ENCODE assay signal across 1 cellular context in genomic region chr21:32727728-32728454, GRCh38.
TF ChIP-seq lines count a peak whose summit lies in the region.

A gene with protein sequence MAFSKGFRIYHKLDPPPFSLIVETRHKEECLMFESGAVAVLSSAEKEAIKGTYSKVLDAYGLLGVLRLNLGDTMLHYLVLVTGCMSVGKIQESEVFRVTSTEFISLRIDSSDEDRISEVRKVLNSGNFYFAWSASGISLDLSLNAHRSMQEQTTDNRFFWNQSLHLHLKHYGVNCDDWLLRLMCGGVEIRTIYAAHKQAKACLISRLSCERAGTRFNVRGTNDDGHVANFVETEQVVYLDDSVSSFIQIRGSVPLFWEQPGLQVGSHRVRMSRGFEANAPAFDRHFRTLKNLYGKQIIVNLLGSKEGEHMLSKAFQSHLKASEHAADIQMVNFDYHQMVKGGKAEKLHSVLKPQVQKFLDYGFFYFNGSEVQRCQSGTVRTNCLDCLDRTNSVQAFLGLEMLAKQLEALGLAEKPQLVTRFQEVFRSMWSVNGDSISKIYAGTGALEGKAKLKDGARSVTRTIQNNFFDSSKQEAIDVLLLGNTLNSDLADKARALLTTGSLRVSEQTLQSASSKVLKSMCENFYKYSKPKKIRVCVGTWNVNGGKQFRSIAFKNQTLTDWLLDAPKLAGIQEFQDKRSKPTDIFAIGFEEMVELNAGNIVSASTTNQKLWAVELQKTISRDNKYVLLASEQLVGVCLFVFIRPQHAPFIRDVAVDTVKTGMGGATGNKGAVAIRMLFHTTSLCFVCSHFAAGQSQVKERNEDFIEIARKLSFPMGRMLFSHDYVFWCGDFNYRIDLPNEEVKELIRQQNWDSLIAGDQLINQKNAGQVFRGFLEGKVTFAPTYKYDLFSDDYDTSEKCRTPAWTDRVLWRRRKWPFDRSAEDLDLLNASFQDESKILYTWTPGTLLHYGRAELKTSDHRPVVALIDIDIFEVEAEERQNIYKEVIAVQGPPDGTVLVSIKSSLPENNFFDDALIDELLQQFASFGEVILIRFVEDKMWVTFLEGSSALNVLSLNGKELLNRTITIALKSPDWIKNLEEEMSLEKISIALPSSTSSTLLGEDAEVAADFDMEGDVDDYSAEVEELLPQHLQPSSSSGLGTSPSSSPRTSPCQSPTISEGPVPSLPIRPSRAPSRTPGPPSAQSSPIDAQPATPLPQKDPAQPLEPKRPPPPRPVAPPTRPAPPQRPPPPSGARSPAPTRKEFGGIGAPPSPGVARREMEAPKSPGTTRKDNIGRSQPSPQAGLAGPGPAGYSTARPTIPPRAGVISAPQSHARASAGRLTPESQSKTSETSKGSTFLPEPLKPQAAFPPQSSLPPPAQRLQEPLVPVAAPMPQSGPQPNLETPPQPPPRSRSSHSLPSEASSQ (N-terminal part only) (minus strand): TSS chr21:32728013. CDS start chr21:32726895, 1,118 bp downstream.

TF ChIP-seq in HEK293, 187 proteins besides CTCF, POLR2A, EP300 and RAD21 (continued from another document and continues in another):
- no peak for TF ChIP-seq ZNF777 (tag by site-specific recombination; IDR thresholded peaks at IDR 0.05; ENCODE audit: borderline replicate concordance)
- no peak for TF ChIP-seq HOXC10 (CRISPR knock-in tag; IDR thresholded peaks at IDR 0.05)
- no peak for TF ChIP-seq ZNF645 (tag by site-specific recombination; IDR thresholded peaks at IDR 0.05)
- peak; percentile 29 for TF ChIP-seq WT1 (tag by site-specific recombination; IDR thresholded peaks at IDR 0.05)
- TF ChIP-seq, protein P1, sequence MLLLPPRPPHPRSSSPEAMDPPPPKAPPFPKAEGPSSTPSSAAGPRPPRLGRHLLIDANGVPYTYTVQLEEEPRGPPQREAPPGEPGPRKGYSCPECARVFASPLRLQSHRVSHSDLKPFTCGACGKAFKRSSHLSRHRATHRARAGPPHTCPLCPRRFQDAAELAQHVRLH (tag by site-specific recombination; IDR thresholded peaks at IDR 0.05): 0 out of 2 replicates have a peak, but pooled peaks have one; percentile 49
- no peak for TF ChIP-seq ZNF530 (tag by site-specific recombination; IDR thresholded peaks at IDR 0.05; ENCODE audit: low read depth)
- no peak for TF ChIP-seq FEZF1 (tag by site-specific recombination; IDR thresholded peaks at IDR 0.05)
- TF ChIP-seq, protein P2, sequence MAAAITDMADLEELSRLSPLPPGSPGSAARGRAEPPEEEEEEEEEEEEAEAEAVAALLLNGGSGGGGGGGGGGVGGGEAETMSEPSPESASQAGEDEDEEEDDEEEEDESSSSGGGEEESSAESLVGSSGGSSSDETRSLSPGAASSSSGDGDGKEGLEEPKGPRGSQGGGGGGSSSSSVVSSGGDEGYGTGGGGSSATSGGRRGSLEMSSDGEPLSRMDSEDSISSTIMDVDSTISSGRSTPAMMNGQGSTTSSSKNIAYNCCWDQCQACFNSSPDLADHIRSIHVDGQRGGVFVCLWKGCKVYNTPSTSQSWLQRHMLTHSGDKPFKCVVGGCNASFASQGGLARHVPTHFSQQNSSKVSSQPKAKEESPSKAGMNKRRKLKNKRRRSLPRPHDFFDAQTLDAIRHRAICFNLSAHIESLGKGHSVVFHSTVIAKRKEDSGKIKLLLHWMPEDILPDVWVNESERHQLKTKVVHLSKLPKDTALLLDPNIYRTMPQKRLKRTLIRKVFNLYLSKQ (tag by site-specific recombination; IDR thresholded peaks at IDR 0.05; ENCODE audit: borderline replicate concordance): no peak
- TF ChIP-seq, protein P3, sequence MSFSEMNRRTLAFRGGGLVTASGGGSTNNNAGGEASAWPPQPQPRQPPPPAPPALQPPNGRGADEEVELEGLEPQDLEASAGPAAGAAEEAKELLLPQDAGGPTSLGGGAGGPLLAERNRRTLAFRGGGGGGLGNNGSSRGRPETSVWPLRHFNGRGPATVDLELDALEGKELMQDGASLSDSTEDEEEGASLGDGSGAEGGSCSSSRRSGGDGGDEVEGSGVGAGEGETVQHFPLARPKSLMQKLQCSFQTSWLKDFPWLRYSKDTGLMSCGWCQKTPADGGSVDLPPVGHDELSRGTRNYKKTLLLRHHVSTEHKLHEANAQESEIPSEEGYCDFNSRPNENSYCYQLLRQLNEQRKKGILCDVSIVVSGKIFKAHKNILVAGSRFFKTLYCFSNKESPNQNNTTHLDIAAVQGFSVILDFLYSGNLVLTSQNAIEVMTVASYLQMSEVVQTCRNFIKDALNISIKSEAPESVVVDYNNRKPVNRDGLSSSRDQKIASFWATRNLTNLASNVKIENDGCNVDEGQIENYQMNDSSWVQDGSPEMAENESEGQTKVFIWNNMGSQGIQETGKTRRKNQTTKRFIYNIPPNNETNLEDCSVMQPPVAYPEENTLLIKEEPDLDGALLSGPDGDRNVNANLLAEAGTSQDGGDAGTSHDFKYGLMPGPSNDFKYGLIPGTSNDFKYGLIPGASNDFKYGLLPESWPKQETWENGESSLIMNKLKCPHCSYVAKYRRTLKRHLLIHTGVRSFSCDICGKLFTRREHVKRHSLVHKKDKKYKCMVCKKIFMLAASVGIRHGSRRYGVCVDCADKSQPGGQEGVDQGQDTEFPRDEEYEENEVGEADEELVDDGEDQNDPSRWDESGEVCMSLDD (tag by site-specific recombination; IDR thresholded peaks at IDR 0.05): peak; percentile 87
- no peak for TF ChIP-seq ZNF350 (tag by site-specific recombination; IDR thresholded peaks at IDR 0.05)
- TF ChIP-seq BCL11A (tag by site-specific recombination; IDR thresholded peaks at IDR 0.05; ENCODE audit: low read depth): 0 out of 2 replicates have a peak, but pooled peaks have one; percentile 2
- no peak; the same call in 1 of the 2 replicates for TF ChIP-seq ZNF501 (tag by site-specific recombination; IDR thresholded peaks at IDR 0.05)
- no peak for TF ChIP-seq ZNF416 (tag by site-specific recombination; IDR thresholded peaks at IDR 0.05)
- TF ChIP-seq, protein P4, sequence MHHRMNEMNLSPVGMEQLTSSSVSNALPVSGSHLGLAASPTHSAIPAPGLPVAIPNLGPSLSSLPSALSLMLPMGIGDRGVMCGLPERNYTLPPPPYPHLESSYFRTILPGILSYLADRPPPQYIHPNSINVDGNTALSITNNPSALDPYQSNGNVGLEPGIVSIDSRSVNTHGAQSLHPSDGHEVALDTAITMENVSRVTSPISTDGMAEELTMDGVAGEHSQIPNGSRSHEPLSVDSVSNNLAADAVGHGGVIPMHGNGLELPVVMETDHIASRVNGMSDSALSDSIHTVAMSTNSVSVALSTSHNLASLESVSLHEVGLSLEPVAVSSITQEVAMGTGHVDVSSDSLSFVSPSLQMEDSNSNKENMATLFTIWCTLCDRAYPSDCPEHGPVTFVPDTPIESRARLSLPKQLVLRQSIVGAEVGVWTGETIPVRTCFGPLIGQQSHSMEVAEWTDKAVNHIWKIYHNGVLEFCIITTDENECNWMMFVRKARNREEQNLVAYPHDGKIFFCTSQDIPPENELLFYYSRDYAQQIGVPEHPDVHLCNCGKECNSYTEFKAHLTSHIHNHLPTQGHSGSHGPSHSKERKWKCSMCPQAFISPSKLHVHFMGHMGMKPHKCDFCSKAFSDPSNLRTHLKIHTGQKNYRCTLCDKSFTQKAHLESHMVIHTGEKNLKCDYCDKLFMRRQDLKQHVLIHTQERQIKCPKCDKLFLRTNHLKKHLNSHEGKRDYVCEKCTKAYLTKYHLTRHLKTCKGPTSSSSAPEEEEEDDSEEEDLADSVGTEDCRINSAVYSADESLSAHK (tag by site-specific recombination; IDR thresholded peaks at IDR 0.05): peak; percentile 43; the same call in 1 of the 2 replicates
- TF ChIP-seq ZNF473 (tag by site-specific recombination; IDR thresholded peaks at IDR 0.05): no peak
- peak; percentile 70 for TF ChIP-seq ZFP37 (tag by site-specific recombination; IDR thresholded peaks at IDR 0.05)
- TF ChIP-seq KLF17 (tag by site-specific recombination; IDR thresholded peaks at IDR 0.05): peak; percentile 81
- TF ChIP-seq ZNF658 (tag by site-specific recombination; IDR thresholded peaks at IDR 0.05): no peak
- no peak for TF ChIP-seq HOXA7 (CRISPR knock-in tag; IDR thresholded peaks at IDR 0.05; ENCODE audit: borderline replicate concordance)
- peak; percentile 90 for TF ChIP-seq ZNF184 (tag by site-specific recombination; IDR thresholded peaks at IDR 0.05)
- TF ChIP-seq, protein P5, sequence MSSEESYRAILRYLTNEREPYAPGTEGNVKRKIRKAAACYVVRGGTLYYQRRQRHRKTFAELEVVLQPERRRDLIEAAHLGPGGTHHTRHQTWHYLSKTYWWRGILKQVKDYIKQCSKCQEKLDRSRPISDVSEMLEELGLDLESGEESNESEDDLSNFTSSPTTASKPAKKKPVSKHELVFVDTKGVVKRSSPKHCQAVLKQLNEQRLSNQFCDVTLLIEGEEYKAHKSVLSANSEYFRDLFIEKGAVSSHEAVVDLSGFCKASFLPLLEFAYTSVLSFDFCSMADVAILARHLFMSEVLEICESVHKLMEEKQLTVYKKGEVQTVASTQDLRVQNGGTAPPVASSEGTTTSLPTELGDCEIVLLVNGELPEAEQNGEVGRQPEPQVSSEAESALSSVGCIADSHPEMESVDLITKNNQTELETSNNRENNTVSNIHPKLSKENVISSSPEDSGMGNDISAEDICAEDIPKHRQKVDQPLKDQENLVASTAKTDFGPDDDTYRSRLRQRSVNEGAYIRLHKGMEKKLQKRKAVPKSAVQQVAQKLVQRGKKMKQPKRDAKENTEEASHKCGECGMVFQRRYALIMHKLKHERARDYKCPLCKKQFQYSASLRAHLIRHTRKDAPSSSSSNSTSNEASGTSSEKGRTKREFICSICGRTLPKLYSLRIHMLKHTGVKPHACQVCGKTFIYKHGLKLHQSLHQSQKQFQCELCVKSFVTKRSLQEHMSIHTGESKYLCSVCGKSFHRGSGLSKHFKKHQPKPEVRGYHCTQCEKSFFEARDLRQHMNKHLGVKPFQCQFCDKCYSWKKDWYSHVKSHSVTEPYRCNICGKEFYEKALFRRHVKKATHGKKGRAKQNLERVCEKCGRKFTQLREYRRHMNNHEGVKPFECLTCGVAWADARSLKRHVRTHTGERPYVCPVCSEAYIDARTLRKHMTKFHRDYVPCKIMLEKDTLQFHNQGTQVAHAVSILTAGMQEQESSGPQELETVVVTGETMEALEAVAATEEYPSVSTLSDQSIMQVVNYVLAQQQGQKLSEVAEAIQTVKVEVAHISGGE (tag by site-specific recombination; conservative IDR thresholded peaks at IDR 0.05; ENCODE audit: low read depth): peak; percentile 90
- 0 out of 2 replicates have a peak, but pooled peaks have one; percentile 34 for TF ChIP-seq ZNF48 (tag by site-specific recombination; IDR thresholded peaks at IDR 0.05)
- TF ChIP-seq ZNF23 (tag by site-specific recombination; IDR thresholded peaks at IDR 0.05; ENCODE audit: borderline replicate concordance): no peak
- peak; percentile 99 for TF ChIP-seq KLF9 (tag by site-specific recombination; IDR thresholded peaks at IDR 0.05; ENCODE audit: low read depth)
- TF ChIP-seq, protein P6, sequence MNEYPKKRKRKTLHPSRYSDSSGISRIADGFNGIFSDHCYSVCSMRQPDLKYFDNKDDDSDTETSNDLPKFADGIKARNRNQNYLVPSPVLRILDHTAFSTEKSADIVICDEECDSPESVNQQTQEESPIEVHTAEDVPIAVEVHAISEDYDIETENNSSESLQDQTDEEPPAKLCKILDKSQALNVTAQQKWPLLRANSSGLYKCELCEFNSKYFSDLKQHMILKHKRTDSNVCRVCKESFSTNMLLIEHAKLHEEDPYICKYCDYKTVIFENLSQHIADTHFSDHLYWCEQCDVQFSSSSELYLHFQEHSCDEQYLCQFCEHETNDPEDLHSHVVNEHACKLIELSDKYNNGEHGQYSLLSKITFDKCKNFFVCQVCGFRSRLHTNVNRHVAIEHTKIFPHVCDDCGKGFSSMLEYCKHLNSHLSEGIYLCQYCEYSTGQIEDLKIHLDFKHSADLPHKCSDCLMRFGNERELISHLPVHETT (tag by site-specific recombination; IDR thresholded peaks at IDR 0.05): peak; percentile 87
- peak; percentile 90 for TF ChIP-seq ZNF629 (tag by site-specific recombination; IDR thresholded peaks at IDR 0.05)
- no peak for TF ChIP-seq ZNF747 (tag by site-specific recombination; IDR thresholded peaks at IDR 0.05)
- no peak for TF ChIP-seq SETDB1 (IDR thresholded peaks at IDR 0.05; ENCODE audit: insufficient read length, low read length)
- TF ChIP-seq ZSCAN18 (tag by site-specific recombination; IDR thresholded peaks at IDR 0.05): no peak
